Comparison of ENCODE assay signal across 21 cellular contexts in genomic region chr6:54690596-54690995, GRCh38.
"Had no signal": no experiment of that assay in that cellular context is flagged by ENCODE, and none has a peak within 500 bp of the region (broad histone marks: within the 10 kb centered on the region; RNA-seq: fewer than 3 reads in every experiment).

No MANE protein-coding gene starts in this region.

- ATAC-seq: foreskin keratinocyte; gastroesophageal sphincter; heart left ventricle; left lung; left ventricle myocardium superior; lower lobe of right lung; naive thymus-derived CD4-positive, alpha-beta T cell had no signal

- H3K79me2 ChIP-seq: hepatocyte had no signal

- H2AFZ ChIP-seq: hepatocyte had no signal

- H3K4me3 ChIP-seq: coronary artery, dorsolateral prefrontal cortex, esophagus muscularis mucosa, gastroesophageal sphincter, heart left ventricle, hepatocyte, left lung, lower lobe of right lung had no signal

- DNase-seq: dermis blood vessel endothelial cell; dorsolateral prefrontal cortex; effector CD4-positive, alpha-beta T cell; effector memory CD4-positive, alpha-beta T cell; foreskin keratinocyte; heart left ventricle; hypothalamus; immature natural killer cell; islet precursor cell; kidney; kidney glomerular epithelial cell; left lung; left ventricle myocardium superior; lower lobe of right lung; mesenchymal stem cell; midbrain; naive thymus-derived CD4-positive, alpha-beta T cell had no signal

- H3K4me2 ChIP-seq: hepatocyte had no signal

- H3K27me3 ChIP-seq: dorsolateral prefrontal cortex, esophagus muscularis mucosa, foreskin keratinocyte, gastroesophageal sphincter, heart left ventricle, hepatocyte, left lung had no signal

- H3K27ac ChIP-seq: coronary artery, dorsolateral prefrontal cortex, esophagus muscularis mucosa, foreskin keratinocyte, gastroesophageal sphincter, heart left ventricle, hepatocyte, left lung, lower lobe of right lung had no signal

- H3K36me3 ChIP-seq: esophagus muscularis mucosa, gastroesophageal sphincter, heart left ventricle, left lung, lower lobe of right lung had no signal

- H3K4me1 ChIP-seq: esophagus muscularis mucosa, foreskin keratinocyte, gastroesophageal sphincter, heart left ventricle, left lung, lower lobe of right lung had no signal

- H3K9me3 ChIP-seq: esophagus muscularis mucosa, gastroesophageal sphincter, heart left ventricle, left lung, lower lobe of right lung had no signal
